In genomic region chr3:10280177-10280529, GRCh38 we compare ENCODE assay signal across 1 cellular context.
TF ChIP-seq lines count a peak whose summit lies in the region.

No MANE protein-coding gene starts in this region.

TF ChIP-seq in GM12878, 131 proteins besides CTCF, POLR2A, EP300 and RAD21:
- TF ChIP-seq SMC3 (IDR thresholded peaks at IDR 0.05; ENCODE audit: borderline replicate concordance, low read length) (peak; percentile 18; the same call in 1 of the 2 replicates), ATF2 (IDR thresholded peaks at IDR 0.05; ENCODE audit: low read length) (no peak)
